ENCODE assay signal across 1 cellular context in the genomic region with DNA sequence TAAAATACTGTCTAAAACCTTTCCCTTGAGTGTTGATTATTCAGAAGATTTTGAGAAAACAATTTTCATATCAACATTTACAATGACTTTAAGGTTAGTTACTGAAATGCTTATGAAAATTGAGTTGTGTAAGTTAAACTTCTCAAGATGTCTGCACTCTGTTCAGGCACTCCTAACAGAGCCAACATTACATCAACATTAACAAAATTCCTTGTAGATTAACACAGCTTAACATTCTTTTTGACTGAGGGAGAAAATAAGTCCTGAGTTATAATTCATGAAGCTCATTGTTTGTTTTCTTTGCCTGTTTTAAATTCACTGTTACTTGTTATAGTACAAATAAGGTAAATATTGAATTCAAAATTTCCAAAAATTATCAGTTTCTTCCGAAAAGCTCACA.
TF ChIP-seq lines count a peak whose summit lies in the region.

No MANE protein-coding gene starts in this region.

TF ChIP-seq in SK-N-SH, 30 proteins besides CTCF, POLR2A, EP300 and RAD21:
- TF ChIP-seq, protein P1, sequence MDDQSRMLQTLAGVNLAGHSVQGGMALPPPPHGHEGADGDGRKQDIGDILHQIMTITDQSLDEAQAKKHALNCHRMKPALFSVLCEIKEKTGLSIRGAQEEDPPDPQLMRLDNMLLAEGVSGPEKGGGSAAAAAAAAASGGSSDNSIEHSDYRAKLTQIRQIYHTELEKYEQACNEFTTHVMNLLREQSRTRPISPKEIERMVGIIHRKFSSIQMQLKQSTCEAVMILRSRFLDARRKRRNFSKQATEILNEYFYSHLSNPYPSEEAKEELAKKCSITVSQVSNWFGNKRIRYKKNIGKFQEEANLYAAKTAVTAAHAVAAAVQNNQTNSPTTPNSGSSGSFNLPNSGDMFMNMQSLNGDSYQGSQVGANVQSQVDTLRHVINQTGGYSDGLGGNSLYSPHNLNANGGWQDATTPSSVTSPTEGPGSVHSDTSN (IDR thresholded peaks at IDR 0.05), result peak; percentile 20; the same call in 1 of the 2 replicates
- TF ChIP-seq TCF12 (IDR thresholded peaks at IDR 0.05) (peak; percentile 37; the same call in 1 of the 2 replicates), POLR2AphosphoS5 (IDR thresholded peaks at IDR 0.05; ENCODE audit: low read depth, low read length) (no peak), JUND (IDR thresholded peaks at IDR 0.05) (peak; percentile 21; the same call in 1 of the 2 replicates)
TF ChIP-seq in SK-N-SH: peak in this region for 3.
